In the genomic region with DNA sequence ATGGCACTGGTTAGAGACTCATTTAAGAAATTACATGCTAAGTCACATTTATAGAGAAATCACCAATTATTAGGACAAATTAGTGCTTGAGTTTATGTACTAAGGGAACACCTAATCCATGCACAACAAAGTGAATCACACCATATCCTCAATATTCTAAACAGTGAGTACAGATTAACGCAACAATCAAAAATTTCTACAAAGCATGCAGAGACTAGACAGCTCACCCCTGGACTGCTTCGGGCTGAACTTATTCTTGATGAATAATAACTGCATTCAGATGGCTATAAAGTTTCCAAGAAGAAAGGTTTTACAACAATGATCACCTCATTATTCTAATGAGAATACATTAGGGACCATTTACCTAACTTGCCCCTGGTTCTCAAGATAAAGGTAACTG, we compare ENCODE assay signal across 18 cellular contexts.
DNase-seq lines count a peak whose midpoint lies in the region; ATAC-seq and TF ChIP-seq lines count a peak whose summit lies in the region.
"Had no signal": no experiment of that assay in that cellular context is flagged by ENCODE, and none has a peak within 500 bp of the region (broad histone marks: within the 10 kb centered on the region; RNA-seq: fewer than 3 reads in every experiment).

No MANE protein-coding gene starts in this region.

- H3K27me3 ChIP-seq in mammary epithelial cell (ENCODE audit: insufficient read depth, low read length) = no peaks in the 10 kb centered on the region
- H3K27me3 ChIP-seq in foreskin keratinocyte = no peaks in the 10 kb centered on the region
- no peaks in the 10 kb centered on the region for H3K27me3 ChIP-seq in left ventricle myocardium inferior (ENCODE audit: low read depth)

- H3K79me2 ChIP-seq in mammary epithelial cell (ENCODE audit: insufficient read depth, low read length) = peaks cover 25% of the 10 kb centered on the region

- CTCF ChIA-PET in mammary epithelial cell (lab: Charles Lee; ENCODE audit: low non-redundant PET) = no interaction called here
- CTCF ChIA-PET in MCF 10A (lab: Yijun Ruan, JAX) = interaction anchor here (0.7 to 1.9 kb wide), 4 partner anchors 9 to 146 kb away, joined by 3 to 7 read pairs (median 4); no protein-coding TSS in a partner anchor

- BruUV-seq in mammary epithelial cell (replicated peaks; lab: Mats Ljungman, UMichigan) (no TSS peak), MCF 10A (replicated peaks; lab: Mats Ljungman, UMichigan) (no TSS peak)

- H3K27ac ChIP-seq in mammary epithelial cell (ENCODE audit: insufficient read depth, low read depth, low read length) (no peak overlapping the region), foreskin keratinocyte (peak overlapping the region; percentile 25), left ventricle myocardium inferior (replicated peaks) (no peak overlapping the region)
- H3K27ac ChIP-seq: 22Rv1 had no signal

- no peak overlapping the region for H3K9ac ChIP-seq in mammary epithelial cell (ENCODE audit: insufficient read depth, low read length)

- H3K4me1 Mint-ChIP-seq in MCF 10A (ENCODE audit: insufficient read depth, unreplicated experiment) (no peaks in the 10 kb centered on the region), osteocyte (ENCODE audit: unreplicated experiment) (peaks cover 29% of the 10 kb centered on the region)

- H3K36me3 Mint-ChIP-seq in MCF 10A (ENCODE audit: insufficient read depth, unreplicated experiment) = peaks cover 3% of the 10 kb centered on the region
- H3K36me3 Mint-ChIP-seq in osteocyte (ENCODE audit: unreplicated experiment) = peaks cover 6% of the 10 kb centered on the region

- WGBS in mammary epithelial cell (ENCODE audit: low coverage, missing lambda C conversion rate) = 73% methylated on average over 2 of the region's 2 CpGs

- POLR2A ChIA-PET in MCF 10A (lab: Yijun Ruan, JAX) = no interaction called here

- intact Hi-C loops in mammary epithelial cell (cut with micrococcal nuclease) = loop anchor here (5.0 kb wide), 1 partner anchor 104 kb away; no protein-coding TSS in a partner anchor
- intact Hi-C loops in MCF 10A (cut with micrococcal nuclease) = no loop called here
- intact Hi-C loops in left ventricle myocardium inferior (cut with micrococcal nuclease) = no loop called here

- dilution Hi-C loops in mammary epithelial cell (cut with HindIII; ENCODE audit: low sequenced_read_pairs) = no loop called here

- H3K4me3 ChIP-seq in mammary epithelial cell (replicated peaks in 1 of 3; ENCODE audit: insufficient read depth in 1 of 3, low read depth in 2 of 3, low read length in 3 of 3) (no peak overlapping the region), left ventricle myocardium inferior (no peak overlapping the region)
- H3K4me3 ChIP-seq: HAP-1 had no signal

- in situ Hi-C loops in mammary epithelial cell (cut with MboI; ENCODE audit: low sequenced_read_pairs in 2 of 2) = no loop called here

- no peak overlapping the region for H3K27ac Mint-ChIP-seq in MCF 10A (ENCODE audit: low read depth, unreplicated experiment)
- H3K27ac Mint-ChIP-seq in osteocyte (ENCODE audit: unreplicated experiment) = peak overlapping the region; percentile 27
- H3K27ac Mint-ChIP-seq: CD8-positive, alpha-beta T cell; HFFc6 had no signal

- peak; percentile 11 for DNase-seq in mammary epithelial cell
- no peak for DNase-seq in MCF 10A (ENCODE audit: unreplicated experiment)
- peak; percentile 53 to 65 for DNase-seq in foreskin keratinocyte
- DNase-seq in osteocyte (ENCODE audit: extremely low spot score, unreplicated experiment) = no peak
- no peak for DNase-seq in left ventricle myocardium inferior
- no peak for DNase-seq in NK-92 (lab: John Stamatoyannopoulos, UW; ENCODE audit: unreplicated experiment)
- no peak for DNase-seq in NCI-H82 (lab: John Stamatoyannopoulos, UW)
- DNase-seq: CD8-positive, alpha-beta T cell; COR-L47; DMS153; DMS79 treated with DMSO at 0.1 percent for 48 hours; EL; GF-D8; GOT3; HFFc6 had no signal

- H3K9me3 Mint-ChIP-seq in MCF 10A (ENCODE audit: unreplicated experiment) (no peaks in the 10 kb centered on the region), osteocyte (ENCODE audit: unreplicated experiment) (no peaks in the 10 kb centered on the region)
- H3K9me3 Mint-ChIP-seq: CD14-positive monocyte; CD8-positive, alpha-beta T cell; HFFc6 had no signal

- no peak overlapping the region for H3K4me2 ChIP-seq in mammary epithelial cell (ENCODE audit: insufficient read depth, low read depth, low read length)

- H3K27me3 Mint-ChIP-seq in MCF 10A (ENCODE audit: insufficient read depth, unreplicated experiment) = no peaks in the 10 kb centered on the region
- no peaks in the 10 kb centered on the region for H3K27me3 Mint-ChIP-seq in osteocyte (ENCODE audit: unreplicated experiment)

- ATAC-seq in foreskin keratinocyte = peak; percentile 85
- ATAC-seq: CD8-positive, alpha-beta T cell had no signal

- no peaks in the 10 kb centered on the region for H3K9me3 ChIP-seq in mammary epithelial cell (replicated peaks; ENCODE audit: insufficient read depth, low read length)
- no peaks in the 10 kb centered on the region for H3K9me3 ChIP-seq in left ventricle myocardium inferior (replicated peaks)
- H3K9me3 ChIP-seq: HAP-1 had no signal

- H3K4me1 ChIP-seq in mammary epithelial cell (ENCODE audit: insufficient read depth, low read length) = no peaks in the 10 kb centered on the region
- peaks cover 14% of the 10 kb centered on the region for H3K4me1 ChIP-seq in foreskin keratinocyte
- peaks cover 23% of the 10 kb centered on the region for H3K4me1 ChIP-seq in left ventricle myocardium inferior

- H3K36me3 ChIP-seq in mammary epithelial cell (ENCODE audit: insufficient read depth, low read length) (peaks cover 6% of the 10 kb centered on the region), left ventricle myocardium inferior (peaks cover 9% of the 10 kb centered on the region)
- H3K36me3 ChIP-seq: HAP-1 had no signal

- H4K20me1 ChIP-seq in mammary epithelial cell (ENCODE audit: insufficient read depth, low read length) = no peaks in the 10 kb centered on the region

- H2AFZ ChIP-seq in mammary epithelial cell (ENCODE audit: low read depth, low read length) = no peak overlapping the region

- H3K4me3 Mint-ChIP-seq in MCF 10A (ENCODE audit: unreplicated experiment) = no peak overlapping the region
- no peak overlapping the region for H3K4me3 Mint-ChIP-seq in osteocyte (ENCODE audit: unreplicated experiment)
- H3K4me3 Mint-ChIP-seq: CD14-positive monocyte; CD8-positive, alpha-beta T cell; HFFc6 had no signal

- TF ChIP-seq CTCF in mammary epithelial cell (conservative IDR thresholded peaks at IDR 0.05 in 1 of 2, IDR thresholded peaks at IDR 0.05 in 1 of 2; ENCODE audit: extremely low read depth in 1 of 2, insufficient read depth in 1 of 2, low read depth in 1 of 2, low read length in 2 of 2) (no peak), MCF 10A (IDR thresholded peaks at IDR 0.05; ENCODE audit: unreplicated experiment) (no peak), foreskin keratinocyte (conservative IDR thresholded peaks at IDR 0.05) (no peak), osteocyte (IDR thresholded peaks at IDR 0.05) (no peak), left ventricle myocardium inferior (IDR thresholded peaks at IDR 0.05; ENCODE audit: borderline replicate concordance) (no peak)

Comparison
In these comparisons a context has a peak if more than half of its experiments do, and no peak if none do; other contexts are left out.
1. DNase-seq: peak in mammary epithelial cell (single experiment) and foreskin keratinocyte (2 of 2); none in MCF 10A (single experiment), osteocyte (single experiment), left ventricle myocardium inferior (single experiment), NK-92 (single experiment) and NCI-H82 (single experiment).